ENCODE assay signal across 8 cellular contexts in genomic region chr1:155184835-155185782, GRCh38. TPM values are rescaled to one million over a fixed set of nuclear protein-coding genes. Genes with fewer than 3 reads are reported as not detected.
DNase-seq lines count a peak whose midpoint lies in the region; ATAC-seq and TF ChIP-seq lines count a peak whose summit lies in the region.

No MANE protein-coding gene starts in this region.

- no peak for TF ChIP-seq CTCF in HCT116 (IDR thresholded peaks at IDR 0.05 in 2 of 3, conservative IDR thresholded peaks at IDR 0.05 in 1 of 3; ENCODE audit: borderline replicate concordance in 1 of 3, insufficient read depth in 1 of 3, low read depth in 2 of 3, low read length in 2 of 3)
- no peak for TF ChIP-seq CTCF in hepatocyte (IDR thresholded peaks at IDR 0.05; ENCODE audit: poor library complexity)

- H3K79me2 ChIP-seq in HCT116 (ENCODE audit: insufficient read depth, low read length) (no peaks in the 10 kb centered on the region), hepatocyte (no peaks in the 10 kb centered on the region)

- H3K27me3 ChIP-seq in HCT116 (ENCODE audit: insufficient read depth, low read length) (no peaks in the 10 kb centered on the region), hepatocyte (no peaks in the 10 kb centered on the region)

- intact Hi-C loops in HCT116 (cut with micrococcal nuclease), result no loop called here

- RAD21 ChIA-PET in HCT116 (lab: Charles Lee; ENCODE audit: low non-redundant PET in 1 of 2, low total read pairs in 2 of 2, uncharacterized antibody in 2 of 2, unreplicated experiment in 2 of 2), result no interaction called here

- H3K4me2 ChIP-seq in HCT116 (ENCODE audit: low read length) (no peak overlapping the region), hepatocyte (peak overlapping the region; percentile 58)

- DNase-seq in HCT116 (ENCODE audit: low read depth, low spot score) (no peak), OCI-M1 (lab: John Stamatoyannopoulos, UW) (peak; percentile 67), hepatocyte (ENCODE audit: low spot score) (peak; percentile 52), activated T-cell treated with anti-CD3 and anti-CD28 coated beads for 4 hours (no peak), AG08396 (ENCODE audit: low spot score) (no peak), HT-29 (ENCODE audit: low spot score) (no peak)
- DNase-seq in effector CD4-positive, alpha-beta T cell, result no peak

- no TSS peak for BruUV-seq in HCT116 (replicated peaks; lab: Mats Ljungman, UMichigan)

- H3K4me1 ChIP-seq in HCT116 (ENCODE audit: control insufficient read depth in 1 of 2, insufficient read depth in 2 of 2, low read length in 2 of 2), result no peaks in the 10 kb centered on the region; a peak in 2 of 4 replicates
- H3K4me1 ChIP-seq in hepatocyte (ENCODE audit: insufficient read depth), result peaks cover 18% of the 10 kb centered on the region

- WGBS in hepatocyte (ENCODE audit: low lambda C conversion rate, missing lambda C conversion rate), result 62% methylated on average over 20 of the region's 21 CpGs

- POLR2A ChIA-PET in HCT116 (lab: Charles Lee), result interaction anchor here (2.6 kb wide), 1 partner anchor 9 kb away, joined by 11 read pairs; no protein-coding TSS in a partner anchor

- H3K9me3 ChIP-seq in HCT116 (ENCODE audit: control insufficient read depth in 1 of 2, insufficient read depth in 1 of 2, low read depth in 1 of 2, low read length in 2 of 2) (no peaks in the 10 kb centered on the region), hepatocyte (ENCODE audit: low read depth) (no peaks in the 10 kb centered on the region)

- TF ChIP-seq POLR2A in HCT116 (IDR thresholded peaks at IDR 0.05; ENCODE audit: borderline replicate concordance, extremely low read depth, insufficient read depth, insufficient read length), result no peak

- ATAC-seq in GM18517 (IDR thresholded peaks at IDR 0.05; ENCODE audit: unreplicated experiment) (peak; percentile 83), HCT116 (peak; percentile 21; the same call in 1 of the 2 replicates)

- H3K36me3 ChIP-seq in HCT116 (ENCODE audit: control insufficient read depth in 1 of 2, insufficient read depth in 2 of 2, low read length in 2 of 2), result no peaks in the 10 kb centered on the region
- no peaks in the 10 kb centered on the region for H3K36me3 ChIP-seq in hepatocyte (replicated peaks; ENCODE audit: insufficient read depth, low read depth)

- H3K27ac ChIP-seq in HCT116 (ENCODE audit: low read depth, low read length) (no peak overlapping the region), hepatocyte (peak overlapping the region; percentile 60)

- H2AFZ ChIP-seq in HCT116 (ENCODE audit: low read depth, low read length, poor library complexity, severe bottlenecking) (no peak overlapping the region), hepatocyte (no peak overlapping the region)

- H3K9ac ChIP-seq in HCT116 (ENCODE audit: low read length), result no peak overlapping the region

- no peak for TF ChIP-seq RAD21 in HCT116 (IDR thresholded peaks at IDR 0.05; ENCODE audit: low read depth)

- H3K4me3 ChIP-seq in HCT116 (replicated peaks in 1 of 2; ENCODE audit: low read depth in 1 of 2, low read length in 2 of 2) (no peak overlapping the region), hepatocyte (no peak overlapping the region)

- no peaks in the 10 kb centered on the region for H3K9me2 ChIP-seq in HCT116 (ENCODE audit: insufficient read depth)
- H3K9me2 ChIP-seq in hepatocyte (replicated peaks; ENCODE audit: insufficient read depth), result no peaks in the 10 kb centered on the region

- CTCF ChIA-PET in HCT116 (lab: Charles Lee), result interaction anchor here (2.4 kb wide), 1 partner anchor 12 kb away, joined by 9 read pairs; the partner anchor contains the start of gene KRTCAP2

- H4K20me1 ChIP-seq in HCT116 (ENCODE audit: insufficient read depth) (no peaks in the 10 kb centered on the region), hepatocyte (ENCODE audit: insufficient read depth, poor library complexity, severe bottlenecking) (no peaks in the 10 kb centered on the region)

TF ChIP-seq in HCT116, 20 proteins besides CTCF, POLR2A, EP300 and RAD21:
- TF ChIP-seq ZFX (IDR thresholded peaks at IDR 0.05) (no peak), ATF3 (IDR thresholded peaks at IDR 0.05) (no peak), POLR2AphosphoS5 (IDR thresholded peaks at IDR 0.05; ENCODE audit: low read depth, low read length) (no peak), SP1 (IDR thresholded peaks at IDR 0.05; ENCODE audit: low read depth) (no peak), CEBPB (IDR thresholded peaks at IDR 0.05; ENCODE audit: low read depth) (no peak), EZH2 (IDR thresholded peaks at IDR 0.05) (no peak), SIN3A (IDR thresholded peaks at IDR 0.05; ENCODE audit: low read depth) (no peak), JUND (IDR thresholded peaks at IDR 0.05) (no peak)

RNA-seq across cellular contexts. Expression of gene TRIM46, which starts 11.5 kb away (rescaled TPM):
- 3.8 TPM for total RNA-seq in HCT116 (2021; ENCODE audit: unreplicated experiment)
- polyA plus RNA-seq in HCT116 (2012), result 2.0 and 2.2 TPM in 2 replicates
- 1.1 and 1.2 TPM in 2 replicates for total RNA-seq in hepatocyte
- polyA plus RNA-seq in hepatocyte, result 1.9 and 2.1 TPM in 2 replicates
- not detected in 2 replicates for total RNA-seq in HT-29 (2014; rRNA removed; shearing (Covaris generic))

RNA-seq across cellular contexts. Expression of gene KRTCAP2, which starts 12.0 kb away (rescaled TPM):
- 143 TPM for total RNA-seq in HCT116 (2021; ENCODE audit: unreplicated experiment)
- 289 and 294 TPM in 2 replicates for polyA plus RNA-seq in HCT116 (2012)
- 191 and 209 TPM in 2 replicates for total RNA-seq in hepatocyte
- polyA plus RNA-seq in hepatocyte, result 440 and 454 TPM in 2 replicates
- 107 and 128 TPM in 2 replicates for total RNA-seq in HT-29 (2014; rRNA removed; shearing (Covaris generic))

RNA-seq across cellular contexts. Expression of gene THBS3, which starts 22.6 kb away (rescaled TPM):
- 15.9 TPM for total RNA-seq in HCT116 (2021; ENCODE audit: unreplicated experiment)
- polyA plus RNA-seq in HCT116 (2012), result 14.3 and 14.5 TPM in 2 replicates
- total RNA-seq in hepatocyte, result 19.8 and 20.3 TPM in 2 replicates
- 39.9 and 41.6 TPM in 2 replicates for polyA plus RNA-seq in hepatocyte
- total RNA-seq in HT-29 (2014; rRNA removed; shearing (Covaris generic)), result 4.2 and 7.6 TPM in 2 replicates

RNA-seq across cellular contexts. Expression of gene MTX1, which starts 23.4 kb away (rescaled TPM):
- total RNA-seq in HCT116 (2021; ENCODE audit: unreplicated experiment) (69.1 TPM), hepatocyte (42.1 and 49.4 TPM in 2 replicates)
- polyA plus RNA-seq in HCT116 (2012), result 94.7 and 108 TPM in 2 replicates
- polyA plus RNA-seq in hepatocyte, result 78.2 and 82.0 TPM in 2 replicates
- 72.2 and 86.8 TPM in 2 replicates for total RNA-seq in HT-29 (2014; rRNA removed; shearing (Covaris generic))

RNA-seq across cellular contexts. Expression of gene DPM3, which starts 44.8 kb away (rescaled TPM):
- total RNA-seq in HCT116 (2021; ENCODE audit: unreplicated experiment) (113 TPM), hepatocyte (94.2 and 121 TPM in 2 replicates)
- 188 and 190 TPM in 2 replicates for polyA plus RNA-seq in HCT116 (2012)
- polyA plus RNA-seq in hepatocyte, result 84.1 and 96.3 TPM in 2 replicates
- 86.2 and 100 TPM in 2 replicates for total RNA-seq in HT-29 (2014; rRNA removed; shearing (Covaris generic))

Comparison
In these comparisons a context has a peak if more than half of its experiments do, and no peak if none do; other contexts are left out.
1. DNase-seq: peak in OCI-M1 (single experiment) and hepatocyte (single experiment); none in HCT116 (single experiment), activated T-cell treated with anti-CD3 and anti-CD28 coated beads for 4 hours (single experiment), AG08396 (single experiment), HT-29 (single experiment) and effector CD4-positive, alpha-beta T cell (single experiment).